8 cellular contexts compared by ENCODE assay signal in the genomic region with DNA sequence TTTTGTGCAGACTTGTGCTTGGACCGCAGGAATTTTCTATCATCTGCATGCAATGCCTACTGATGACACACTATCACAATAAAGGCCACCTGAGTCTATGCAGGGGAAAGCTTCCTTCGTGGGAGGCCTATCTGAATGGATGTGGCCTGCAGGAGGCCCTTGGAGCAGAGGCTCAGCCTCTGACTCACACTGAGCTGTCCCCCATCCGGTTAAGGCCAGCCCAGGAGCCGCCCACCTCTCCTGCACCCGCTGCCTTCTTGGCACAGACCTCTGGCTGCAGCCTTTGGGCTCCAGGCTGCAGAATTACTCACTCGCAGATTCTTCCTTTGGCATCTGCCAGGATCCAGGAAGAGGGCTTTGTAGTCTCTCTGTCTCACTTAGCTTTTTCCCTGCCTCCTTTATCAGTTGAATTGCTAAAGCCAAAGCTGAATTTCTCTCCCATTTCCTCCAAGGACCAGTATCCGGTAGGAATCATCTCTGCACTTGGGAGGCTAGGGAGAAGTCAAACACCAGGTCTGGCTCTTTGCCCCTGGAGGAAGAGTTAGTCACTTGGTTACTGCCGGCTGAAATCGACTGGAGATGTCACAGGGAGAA.
DNase-seq lines count a peak whose midpoint lies in the region; ATAC-seq and TF ChIP-seq lines count a peak whose summit lies in the region.

No MANE protein-coding gene starts in this region.

- H3K27me3 ChIP-seq in dorsolateral prefrontal cortex: no peaks in the 10 kb centered on the region

- peak in 1 of 56 donors; percentile 7 for TF ChIP-seq CTCF in dorsolateral prefrontal cortex (IDR thresholded peaks at IDR 0.05 in 54 of 56, conservative IDR thresholded peaks at IDR 0.05 in 2 of 56; ENCODE audit: low read depth in 1 of 56, partially characterized antibody in 56 of 56)

- H3K27ac ChIP-seq in dorsolateral prefrontal cortex: peak overlapping the region in 45 of 59 donors; percentile 0 to 72 (median 46)

- intact Hi-C loops in dorsolateral prefrontal cortex (cut with DNase I): loop anchor here in 1 of 2 donors (5.0 kb wide), 1 partner anchor 62 kb away; no protein-coding TSS in a partner anchor

- DNase-seq in Ammon's horn (ENCODE audit: low spot score) (peak; percentile 42), NCI-H1694 treated with DMSO at 0.1 percent for 48 hours (lab: John Stamatoyannopoulos, UW) (peak; percentile 77), dorsolateral prefrontal cortex (peak in 8 of 10 donors; percentile 31 to 84 (median 58)), mucosa of gallbladder (ENCODE audit: low spot score) (peak; percentile 53), NCI-H1105 (lab: John Stamatoyannopoulos, UW) (no peak)
- DNase-seq in stimulated activated naive CD4-positive, alpha-beta T cell (lab: John Stamatoyannopoulos, UW): no peak

- ATAC-seq in HG02759 (IDR thresholded peaks at IDR 0.05; ENCODE audit: unreplicated experiment) (no peak), HG03354 (IDR thresholded peaks at IDR 0.05; ENCODE audit: poor library complexity, severe bottlenecking, unreplicated experiment) (no peak)

- H3K4me3 ChIP-seq in dorsolateral prefrontal cortex: no peak overlapping the region

Comparison
In these comparisons a context has a peak if more than half of its experiments do, and no peak if none do; other contexts are left out.
1. DNase-seq: peak in Ammon's horn (single experiment), NCI-H1694 treated with DMSO at 0.1 percent for 48 hours (single experiment), dorsolateral prefrontal cortex (8 of 10) and mucosa of gallbladder (single experiment); none in NCI-H1105 (single experiment) and stimulated activated naive CD4-positive, alpha-beta T cell (0 of 6).